In genomic region chr4:23041501-23041900, GRCh38 we compare ENCODE assay signal across 14 cellular contexts.
DNase-seq lines count a peak whose midpoint lies in the region; ATAC-seq and TF ChIP-seq lines count a peak whose summit lies in the region.
"Had no signal": no experiment of that assay in that cellular context is flagged by ENCODE, and none has a peak within 500 bp of the region (broad histone marks: within the 10 kb centered on the region; RNA-seq: fewer than 3 reads in every experiment).

No MANE protein-coding gene starts in this region.

- no peaks in the 10 kb centered on the region for H3K36me3 ChIP-seq in CD8-positive, alpha-beta T cell (ENCODE audit: insufficient read depth, low read length)

- H3K9me3 ChIP-seq in CD8-positive, alpha-beta T cell (ENCODE audit: low read length), result no peaks in the 10 kb centered on the region

- no peak overlapping the region for H3K4me3 ChIP-seq in CD8-positive, alpha-beta T cell (ENCODE audit: low read depth, low read length)
- H3K4me3 ChIP-seq: GM12878 had no signal

- TF ChIP-seq CTCF in CD8-positive, alpha-beta T cell (IDR thresholded peaks at IDR 0.05), result no peak

- H3K9me3 Mint-ChIP-seq in CD8-positive, alpha-beta T cell, result peaks cover 2% of the 10 kb centered on the region
- peaks cover 10% of the 10 kb centered on the region for H3K9me3 Mint-ChIP-seq in natural killer cell treated with Interleukin-12 subunit alpha and Interleukin-12 subunit beta and Interleukin-15 and Interleukin-18, amount 100 ng/mL, for 72 hours
- H3K9me3 Mint-ChIP-seq: H9 had no signal

- POLR2A ChIA-PET in CD8-positive, alpha-beta T cell (lab: Charles Lee), result no interaction called here

- DNase-seq in LHCN-M2 (ENCODE audit: low read depth), result peak; percentile 8
- DNase-seq in RPMI7951 (ENCODE audit: low read depth), result peak; percentile 26
- peak; percentile 45 for DNase-seq in kidney tubule cell (ENCODE audit: low spot score)
- no peak for DNase-seq in CD8-positive, alpha-beta T cell
- DNase-seq in natural killer cell treated with Interleukin-12 subunit alpha and Interleukin-12 subunit beta and Interleukin-15 and Interleukin-18, amount 100 ng/mL, for 72 hours (ENCODE audit: low spot score), result no peak
- DNase-seq: ACHN; AML-193; CD4-positive, alpha-beta T cell; DMS79 treated with DMSO at 0.1 percent for 48 hours; EL; H9 had no signal

- H3K27me3 Mint-ChIP-seq in CD8-positive, alpha-beta T cell (ENCODE audit: low read depth), result no peaks in the 10 kb centered on the region
- no peaks in the 10 kb centered on the region for H3K27me3 Mint-ChIP-seq in natural killer cell treated with Interleukin-12 subunit alpha and Interleukin-12 subunit beta and Interleukin-15 and Interleukin-18, amount 100 ng/mL, for 72 hours
- H3K27me3 Mint-ChIP-seq: CD4-positive, alpha-beta T cell had no signal

- H3K4me1 Mint-ChIP-seq in CD8-positive, alpha-beta T cell (ENCODE audit: low read depth), result no peaks in the 10 kb centered on the region
- no peaks in the 10 kb centered on the region for H3K4me1 Mint-ChIP-seq in natural killer cell treated with Interleukin-12 subunit alpha and Interleukin-12 subunit beta and Interleukin-15 and Interleukin-18, amount 100 ng/mL, for 72 hours (ENCODE audit: low read depth in 2 of 2)

- intact Hi-C loops in CD8-positive, alpha-beta T cell (cut with DNase I, micrococcal nuclease), result no loop called here

- no peaks in the 10 kb centered on the region for H3K36me3 Mint-ChIP-seq in CD8-positive, alpha-beta T cell
- no peaks in the 10 kb centered on the region for H3K36me3 Mint-ChIP-seq in natural killer cell treated with Interleukin-12 subunit alpha and Interleukin-12 subunit beta and Interleukin-15 and Interleukin-18, amount 100 ng/mL, for 72 hours

- no peak overlapping the region for H3K27ac Mint-ChIP-seq in CD8-positive, alpha-beta T cell
- no peak overlapping the region for H3K27ac Mint-ChIP-seq in natural killer cell treated with Interleukin-12 subunit alpha and Interleukin-12 subunit beta and Interleukin-15 and Interleukin-18, amount 100 ng/mL, for 72 hours
- H3K27ac Mint-ChIP-seq: CD4-positive, alpha-beta T cell; H9 had no signal

- ATAC-seq in CD8-positive, alpha-beta T cell, result no peak
- ATAC-seq in HG02852 (IDR thresholded peaks at IDR 0.05; ENCODE audit: unreplicated experiment), result no peak
- ATAC-seq in natural killer cell treated with Interleukin-12 subunit alpha and Interleukin-12 subunit beta and Interleukin-15 and Interleukin-18, amount 100 ng/mL, for 72 hours, result no peak
- ATAC-seq: GM12878 had no signal

- H3K4me1 ChIP-seq in CD8-positive, alpha-beta T cell (ENCODE audit: insufficient read depth, low read length), result no peaks in the 10 kb centered on the region

- CTCF ChIA-PET in CD8-positive, alpha-beta T cell (lab: Charles Lee), result no interaction called here

- H3K27me3 ChIP-seq in CD8-positive, alpha-beta T cell (ENCODE audit: insufficient read depth, low read length), result no peaks in the 10 kb centered on the region

- H3K4me3 Mint-ChIP-seq in CD8-positive, alpha-beta T cell, result no peak overlapping the region
- H3K4me3 Mint-ChIP-seq in natural killer cell treated with Interleukin-12 subunit alpha and Interleukin-12 subunit beta and Interleukin-15 and Interleukin-18, amount 100 ng/mL, for 72 hours, result no peak overlapping the region
- H3K4me3 Mint-ChIP-seq: CD4-positive, alpha-beta T cell; H9 had no signal

- H3K27ac ChIP-seq in CD8-positive, alpha-beta T cell (ENCODE audit: low read depth, low read length), result no peak overlapping the region
- H3K27ac ChIP-seq: C4-2B had no signal

Comparison
In these comparisons a context has a peak if more than half of its experiments do, and no peak if none do; other contexts are left out.
1. DNase-seq: peak in LHCN-M2 (single experiment), RPMI7951 (single experiment) and kidney tubule cell (single experiment); none in CD8-positive, alpha-beta T cell (0 of 7) and natural killer cell treated with Interleukin-12 subunit alpha and Interleukin-12 subunit beta and Interleukin-15 and Interleukin-18, amount 100 ng/mL, for 72 hours (single experiment).